In the genomic region with DNA sequence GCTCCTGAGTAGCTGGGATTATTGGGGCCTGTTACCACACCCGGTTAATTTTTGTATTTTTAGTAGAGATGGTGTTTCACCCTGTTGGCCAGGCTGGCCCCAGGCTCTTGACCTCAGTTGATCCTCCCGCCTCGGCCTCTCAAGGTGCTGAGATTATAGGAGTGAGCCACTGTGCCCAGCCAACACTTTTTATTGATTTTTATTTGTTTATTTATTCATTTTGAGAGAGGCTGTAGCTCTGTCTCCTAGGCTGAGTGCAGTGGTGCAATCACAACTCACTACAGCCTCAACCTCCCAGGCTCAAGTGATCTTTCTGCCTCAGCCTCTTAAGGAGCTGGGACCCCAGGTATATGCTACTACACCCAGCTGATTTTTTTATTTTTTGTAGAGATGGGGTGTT, we compare ENCODE assay signal across 1 cellular context.
TF ChIP-seq lines count a peak whose summit lies in the region.

No MANE protein-coding gene starts in this region.

TF ChIP-seq in HepG2, 621 proteins besides CTCF, POLR2A, EP300 and RAD21 (continued from another document):
- TF ChIP-seq, protein P1, sequence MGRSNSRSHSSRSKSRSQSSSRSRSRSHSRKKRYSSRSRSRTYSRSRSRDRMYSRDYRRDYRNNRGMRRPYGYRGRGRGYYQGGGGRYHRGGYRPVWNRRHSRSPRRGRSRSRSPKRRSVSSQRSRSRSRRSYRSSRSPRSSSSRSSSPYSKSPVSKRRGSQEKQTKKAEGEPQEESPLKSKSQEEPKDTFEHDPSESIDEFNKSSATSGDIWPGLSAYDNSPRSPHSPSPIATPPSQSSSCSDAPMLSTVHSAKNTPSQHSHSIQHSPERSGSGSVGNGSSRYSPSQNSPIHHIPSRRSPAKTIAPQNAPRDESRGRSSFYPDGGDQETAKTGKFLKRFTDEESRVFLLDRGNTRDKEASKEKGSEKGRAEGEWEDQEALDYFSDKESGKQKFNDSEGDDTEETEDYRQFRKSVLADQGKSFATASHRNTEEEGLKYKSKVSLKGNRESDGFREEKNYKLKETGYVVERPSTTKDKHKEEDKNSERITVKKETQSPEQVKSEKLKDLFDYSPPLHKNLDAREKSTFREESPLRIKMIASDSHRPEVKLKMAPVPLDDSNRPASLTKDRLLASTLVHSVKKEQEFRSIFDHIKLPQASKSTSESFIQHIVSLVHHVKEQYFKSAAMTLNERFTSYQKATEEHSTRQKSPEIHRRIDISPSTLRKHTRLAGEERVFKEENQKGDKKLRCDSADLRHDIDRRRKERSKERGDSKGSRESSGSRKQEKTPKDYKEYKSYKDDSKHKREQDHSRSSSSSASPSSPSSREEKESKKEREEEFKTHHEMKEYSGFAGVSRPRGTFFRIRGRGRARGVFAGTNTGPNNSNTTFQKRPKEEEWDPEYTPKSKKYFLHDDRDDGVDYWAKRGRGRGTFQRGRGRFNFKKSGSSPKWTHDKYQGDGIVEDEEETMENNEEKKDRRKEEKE (IDR thresholded peaks at IDR 0.05), result no peak
- TF ChIP-seq DR1 (CRISPR knock-in tag; IDR thresholded peaks at IDR 0.05), result no peak
- TF ChIP-seq RNF2 (conservative IDR thresholded peaks at IDR 0.05; ENCODE audit: low read depth), result no peak
- TF ChIP-seq ZNF775 (CRISPR knock-in tag; IDR thresholded peaks at IDR 0.05; ENCODE audit: borderline replicate concordance), result no peak
